In genomic region chr22:43953988-43954771, GRCh38 we compare ENCODE assay signal across 8 cellular contexts. TPM values are rescaled to one million over a fixed set of nuclear protein-coding genes. Genes with fewer than 3 reads are reported as not detected.
DNase-seq lines count a peak whose midpoint lies in the region; ATAC-seq and TF ChIP-seq lines count a peak whose summit lies in the region.

No MANE protein-coding gene starts in this region.

- no peak for ATAC-seq in HG02678 (IDR thresholded peaks at IDR 0.05; ENCODE audit: unreplicated experiment)

- H3K4me3 ChIP-seq in BE2C (ENCODE audit: low read depth, low read length) (peak overlapping the region; percentile 95), astrocyte of the spinal cord (ENCODE audit: low read depth, low read length) (peak overlapping the region; percentile 84), mucosa of rectum (ENCODE audit: low read length in 2 of 2) (peak overlapping the region; percentile 88 to 96)
- peak overlapping the region; percentile 99 for H3K4me3 ChIP-seq in Jurkat, Clone E6-1 (ENCODE audit: low read length)

- no peak for TF ChIP-seq CTCF in BE2C (IDR thresholded peaks at IDR 0.05; ENCODE audit: low read depth, low read length)
- no peak for TF ChIP-seq CTCF in astrocyte of the spinal cord (IDR thresholded peaks at IDR 0.05; ENCODE audit: low read depth, low read length)

- in situ Hi-C loops in astrocyte of the spinal cord (cut with HindIII; ENCODE audit: low sequenced_read_pairs): no loop called here

- peak overlapping the region in 1 of 2 donors; percentile 78 for H3K9ac ChIP-seq in mucosa of rectum (ENCODE audit: low read depth in 1 of 2, low read length in 2 of 2)

- H3K4me1 ChIP-seq in BE2C (0 out of 2 replicates have a peak, but pooled peaks cover 5% of the 10 kb centered on the region), mucosa of rectum (ENCODE audit: control insufficient read depth in 2 of 2, insufficient read depth in 2 of 2, low read length in 2 of 2) (peaks cover 8 to 15% of the 10 kb centered on the region in 2 donors)

- H3K27ac ChIP-seq in mucosa of rectum (ENCODE audit: low read depth in 2 of 2, low read length in 2 of 2): no peak overlapping the region

- H3K27me3 ChIP-seq in BE2C: no peaks in the 10 kb centered on the region
- H3K27me3 ChIP-seq in mucosa of rectum (ENCODE audit: control insufficient read depth in 2 of 2, insufficient read depth in 2 of 2, low read length in 2 of 2): no peaks in the 10 kb centered on the region

- no peaks in the 10 kb centered on the region; the same call in 1 of the 2 replicates for H3K9me3 ChIP-seq in BE2C
- H3K9me3 ChIP-seq in mucosa of rectum (ENCODE audit: control insufficient read depth in 2 of 2, low read length in 2 of 2): no peaks in the 10 kb centered on the region

- H3K36me3 ChIP-seq in BE2C (no peaks in the 10 kb centered on the region), mucosa of rectum (ENCODE audit: control insufficient read depth in 2 of 2, insufficient read depth in 2 of 2, low read length in 2 of 2) (no peaks in the 10 kb centered on the region)

- DNase-seq in BE2C: no peak
- peak; percentile 29 for DNase-seq in Jurkat, Clone E6-1 (ENCODE audit: low read depth, low spot score)
- no peak for DNase-seq in astrocyte of the spinal cord (ENCODE audit: low read depth, low spot score)
- DNase-seq in COR-L47 (lab: John Stamatoyannopoulos, UW): no peak
- DNase-seq in NCI-H345 treated with DMSO at 0.1 percent for 48 hours (lab: John Stamatoyannopoulos, UW; ENCODE audit: unreplicated experiment): no peak
- DNase-seq in amniotic stem cell (lab: John Stamatoyannopoulos, UW): no peak

RNA-seq across cellular contexts. Expression of gene SAMM50, which starts 1.1 kb away (rescaled TPM):
- 87.1 TPM for polyA plus RNA-seq in BE2C (2012; ENCODE audit: insufficient read depth, insufficient read length, low read depth)
- polyA plus RNA-seq in Jurkat, Clone E6-1 (2012; ENCODE audit: insufficient read depth, insufficient read length): 98.6 TPM

RNA-seq across cellular contexts. Expression of gene PNPLA3, which starts 30.6 kb away (rescaled TPM):
- 0.37 TPM for polyA plus RNA-seq in BE2C (2012; ENCODE audit: insufficient read depth, insufficient read length, low read depth)
- polyA plus RNA-seq in Jurkat, Clone E6-1 (2012; ENCODE audit: insufficient read depth, insufficient read length): 1.7 TPM
